1 cellular context compared by ENCODE assay signal in the genomic region with DNA sequence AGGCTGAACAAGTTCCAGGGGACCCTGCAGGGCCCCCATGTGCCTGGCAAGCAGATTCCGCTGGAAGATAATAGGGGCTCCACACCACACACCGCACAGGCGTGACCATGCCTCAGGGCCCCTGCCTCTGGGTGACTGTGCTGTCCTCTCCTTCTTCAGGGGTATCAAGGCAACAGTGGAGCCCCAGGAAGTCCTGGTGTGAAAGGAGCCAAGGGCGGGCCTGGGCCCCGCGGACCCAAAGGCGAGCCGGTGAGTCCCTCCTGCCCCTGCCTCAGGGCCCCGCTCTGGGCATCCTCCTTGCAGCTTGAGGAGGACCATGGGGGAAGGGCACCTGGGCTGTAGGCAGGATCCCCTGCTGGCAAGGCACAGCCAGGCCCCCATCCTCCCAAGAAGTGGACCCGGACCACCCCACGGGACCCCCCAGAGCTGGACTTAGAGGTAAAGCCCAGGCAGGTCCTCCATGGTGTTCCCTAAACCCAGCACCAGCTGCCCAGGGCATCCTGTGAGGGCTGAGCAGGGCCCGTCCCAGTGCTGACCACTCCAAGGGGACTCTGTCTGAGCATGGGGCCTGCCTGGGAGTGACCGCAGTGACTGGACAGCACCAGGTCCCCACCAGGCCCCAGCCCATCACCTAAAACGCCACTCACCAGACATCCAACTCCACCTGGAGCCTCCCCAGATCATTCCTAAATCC.
TF ChIP-seq lines count a peak whose summit lies in the region.

No MANE protein-coding gene starts in this region.

TF ChIP-seq in K562, 482 proteins besides CTCF, POLR2A, EP300 and RAD21 (continued from another document):
- TF ChIP-seq MYBL2 (IDR thresholded peaks at IDR 0.05; ENCODE audit: low read depth) (no peak), MYBL2 (CRISPR knock-in tag; IDR thresholded peaks at IDR 0.05; ENCODE audit: borderline replicate concordance) (no peak)
TF ChIP-seq in K562: peak in this region for 0.
